31 cellular contexts compared by ENCODE assay signal in genomic region chr19:33662391-33662790, GRCh38. TPM values are rescaled to one million over a fixed set of nuclear protein-coding genes. Genes with fewer than 3 reads are reported as not detected.
DNase-seq lines count a peak whose midpoint lies in the region; ATAC-seq and TF ChIP-seq lines count a peak whose summit lies in the region.
"Had no signal": no experiment of that assay in that cellular context is flagged by ENCODE, and none has a peak within 500 bp of the region (broad histone marks: within the 10 kb centered on the region; RNA-seq: fewer than 3 reads in every experiment).

No MANE protein-coding gene starts in this region.

- no peaks in the 10 kb centered on the region; the same call in 1 of the 2 replicates for H4K20me1 ChIP-seq in GM23338 (replicated peaks; ENCODE audit: insufficient read depth)
- H4K20me1 ChIP-seq: BLaER1 treated with 17β-estradiol and CSF1 and Interleukin-3, amounts not matched to agents 10 nM and 100 nM had no signal

- no peak overlapping the region; the same call in 1 of the 2 replicates for H3K4me2 ChIP-seq in GM23338
- H3K4me2 ChIP-seq: BLaER1 treated with 17β-estradiol and CSF1 and Interleukin-3, amounts not matched to agents 10 nM and 100 nM had no signal

- peaks cover 9% of the 10 kb centered on the region; the same call in 1 of the 2 replicates for H3K79me2 ChIP-seq in GM23338 (replicated peaks; ENCODE audit: insufficient read depth)

- no peak overlapping the region for H3K27ac ChIP-seq in GM23338 (ENCODE audit: low read depth)
- no peak overlapping the region for H3K27ac ChIP-seq in spleen
- no peak overlapping the region for H3K27ac ChIP-seq in effector memory CD4-positive, alpha-beta T cell (ENCODE audit: insufficient read depth, low read length, poor library complexity, severe bottlenecking)
- no peak overlapping the region for H3K27ac ChIP-seq in lower lobe of right lung
- H3K27ac ChIP-seq: BLaER1 treated with 17β-estradiol and CSF1 and Interleukin-3, amounts not matched to agents 10 nM and 100 nM; RWPE1; SK-N-MC had no signal

- no peaks in the 10 kb centered on the region for H3F3A ChIP-seq in GM23338 (replicated peaks; ENCODE audit: low read depth)

- WGBS in spleen, 5 donors, result 64 to 82% (median 70%) methylated on average over 8 of the region's 8 CpGs

- in situ Hi-C loops in GM13976 (cut with MboI; ENCODE audit: low sequenced_read_pairs, unreplicated experiment), result no loop called here

- no peak overlapping the region for H2AFZ ChIP-seq in GM23338

- H3K9me2 ChIP-seq in GM23338 (ENCODE audit: insufficient read depth), result no peaks in the 10 kb centered on the region

- POLR2A ChIA-PET in WTC11 (lab: Charles Lee), result no interaction called here

- H3K4me3 ChIP-seq in GM23338 (no peak overlapping the region), spleen (no peak overlapping the region), lower lobe of right lung (no peak overlapping the region)
- H3K4me3 ChIP-seq in effector memory CD4-positive, alpha-beta T cell (ENCODE audit: insufficient read depth, low read depth, low read length, poor library complexity, severe bottlenecking), result no peak overlapping the region
- H3K4me3 ChIP-seq: BLaER1 treated with 17β-estradiol and CSF1 and Interleukin-3, amounts not matched to agents 10 nM and 100 nM; SK-N-MC had no signal

- intact Hi-C loops in spleen (cut with DNase I; ENCODE audit: low total_unique reads), result no loop called here
- intact Hi-C loops in lower lobe of right lung (cut with DNase I), result no loop called here

- CTCF ChIA-PET in WTC11 (lab: Charles Lee), result interaction anchor here (0.9 kb wide), 1 partner anchor 13 kb away, joined by 3 read pairs; no protein-coding TSS in a partner anchor

- no peaks in the 10 kb centered on the region; the same call in 2 of the 3 replicates for H3K36me3 Mint-ChIP-seq in GM23338 (ENCODE audit: low read depth)
- H3K36me3 Mint-ChIP-seq in WTC11, result no peaks in the 10 kb centered on the region

- H3K9me3 ChIP-seq in spleen (no peaks in the 10 kb centered on the region), lower lobe of right lung (no peaks in the 10 kb centered on the region)
- H3K9me3 ChIP-seq in effector memory CD4-positive, alpha-beta T cell (ENCODE audit: control insufficient read depth, low read length), result no peaks in the 10 kb centered on the region
- H3K9me3 ChIP-seq: BLaER1 treated with 17β-estradiol and CSF1 and Interleukin-3, amounts not matched to agents 10 nM and 100 nM had no signal

- H3K36me3 ChIP-seq in GM23338 (ENCODE audit: insufficient read depth) (no peaks in the 10 kb centered on the region), spleen (no peaks in the 10 kb centered on the region), lower lobe of right lung (no peaks in the 10 kb centered on the region)
- no peaks in the 10 kb centered on the region for H3K36me3 ChIP-seq in effector memory CD4-positive, alpha-beta T cell (ENCODE audit: control insufficient read depth, insufficient read depth, low read length)
- H3K36me3 ChIP-seq: BLaER1 treated with 17β-estradiol and CSF1 and Interleukin-3, amounts not matched to agents 10 nM and 100 nM had no signal

- H3K4me3 Mint-ChIP-seq in GM23338 (no peak overlapping the region), WTC11 (no peak overlapping the region)
- H3K4me3 Mint-ChIP-seq: CD4-positive, alpha-beta T cell had no signal

- H3K27me3 ChIP-seq in GM23338 (ENCODE audit: insufficient read depth), result no peaks in the 10 kb centered on the region
- H3K27me3 ChIP-seq in spleen (replicated peaks in 1 of 7), result peaks cover 0 to 17% (median 0%) of the 10 kb centered on the region in 7 donors
- no peaks in the 10 kb centered on the region for H3K27me3 ChIP-seq in effector memory CD4-positive, alpha-beta T cell (replicated peaks; ENCODE audit: control insufficient read depth, insufficient read depth, low read length, poor library complexity, severe bottlenecking)
- peaks cover 4% of the 10 kb centered on the region for H3K27me3 ChIP-seq in lower lobe of right lung (ENCODE audit: low read depth)
- H3K27me3 ChIP-seq: BLaER1 treated with 17β-estradiol and CSF1 and Interleukin-3, amounts not matched to agents 10 nM and 100 nM had no signal

- peaks cover 19% of the 10 kb centered on the region for H3K4me1 Mint-ChIP-seq in GM23338
- H3K4me1 Mint-ChIP-seq in WTC11, result peaks cover 21% of the 10 kb centered on the region

- H3K9me3 Mint-ChIP-seq in GM23338 (no peaks in the 10 kb centered on the region), WTC11 (no peaks in the 10 kb centered on the region)
- H3K9me3 Mint-ChIP-seq: CD4-positive, alpha-beta T cell had no signal

- peak; percentile 31; the same call in 1 of the 3 replicates for ATAC-seq in GM23338
- ATAC-seq in WTC11, result no peak
- no peak for ATAC-seq in lower lobe of right lung
- ATAC-seq: HCT116, Panc1 had no signal

- H3K4me1 ChIP-seq in GM23338 (ENCODE audit: insufficient read depth) (no peaks in the 10 kb centered on the region), spleen (no peaks in the 10 kb centered on the region), lower lobe of right lung (no peaks in the 10 kb centered on the region)
- no peaks in the 10 kb centered on the region for H3K4me1 ChIP-seq in effector memory CD4-positive, alpha-beta T cell (ENCODE audit: control insufficient read depth, insufficient read depth, low read length, poor library complexity, severe bottlenecking)
- H3K4me1 ChIP-seq: BLaER1 treated with 17β-estradiol and CSF1 and Interleukin-3, amounts not matched to agents 10 nM and 100 nM had no signal

- TF ChIP-seq POLR2A in spleen (IDR thresholded peaks at IDR 0.05), result no peak

- H3K27ac Mint-ChIP-seq in GM23338 (peak overlapping the region; percentile 58), WTC11 (peak overlapping the region; percentile 35)
- H3K27ac Mint-ChIP-seq: CD4-positive, alpha-beta T cell had no signal

- no peaks in the 10 kb centered on the region for H3K27me3 Mint-ChIP-seq in GM23338 (ENCODE audit: insufficient read depth, low read depth, poor library complexity)
- H3K27me3 Mint-ChIP-seq in WTC11 (ENCODE audit: low read depth), result no peaks in the 10 kb centered on the region

- DNase-seq in GM23338 (ENCODE audit: low spot score) (no peak), WTC11 (ENCODE audit: low spot score) (no peak), mesenteric fat pad (ENCODE audit: low spot score) (peak; percentile 47), spleen (peak; percentile 21), lower lobe of right lung (no peak), GM13976 (ENCODE audit: low spot score) (no peak)
- no peak for DNase-seq in effector memory CD4-positive, alpha-beta T cell
- DNase-seq: AML-193, DMS53, GOT3, Karpas-422, NCI-H1092 treated with DMSO at 0.1 percent for 48 hours, NCI-H1436, NCI-H187, NCI-H2081 treated with DMSO at 0.1 percent for 48 hours, NCI-H2171, NCI-H226, NCI-H510A, NCI-H69, SIG-M5 had no signal

- TF ChIP-seq CTCF in GM23338 (conservative IDR thresholded peaks at IDR 0.05; ENCODE audit: low read depth in 2 of 2) (no peak), WTC11 (IDR thresholded peaks at IDR 0.05) (no peak), spleen (IDR thresholded peaks at IDR 0.05 in 8 of 11, conservative IDR thresholded peaks at IDR 0.05 in 3 of 11) (no peak), lower lobe of right lung (IDR thresholded peaks at IDR 0.05) (no peak), GM13976 (IDR thresholded peaks at IDR 0.05; ENCODE audit: borderline replicate concordance, control extremely low read depth, extremely low read depth, insufficient read depth, missing control alignments) (no peak)

TF ChIP-seq in WTC11, 78 proteins besides CTCF, POLR2A, EP300 and RAD21 (continues in another document):
- TF ChIP-seq ZNF425 (CRISPR knock-in tag; conservative IDR thresholded peaks at IDR 0.05) (no peak), NFYB (CRISPR knock-in tag; conservative IDR thresholded peaks at IDR 0.05; ENCODE audit: low read depth) (no peak), ZBTB21 (CRISPR knock-in tag; IDR thresholded peaks at IDR 0.05; ENCODE audit: borderline replicate concordance) (no peak), ZNF423 (CRISPR knock-in tag; IDR thresholded peaks at IDR 0.05) (no peak), ZMAT4 (CRISPR knock-in tag; IDR thresholded peaks at IDR 0.05) (no peak), OVOL2 (CRISPR knock-in tag; IDR thresholded peaks at IDR 0.05; ENCODE audit: borderline replicate concordance) (no peak)

RNA-seq across cellular contexts. Expression of gene CHST8, which starts 40.6 kb away (rescaled TPM):
- total RNA-seq in GM23338 (2014; rRNA removed; shearing (Covaris generic)), result 23.8 and 38.2 TPM in 2 replicates
- polyA plus RNA-seq in GM23338 (2016; fragmentation: Nextera tagmentation; extraction: Ambion mirVana), result 9.3 and 10.7 TPM in 2 replicates
- total RNA-seq in WTC11 (2021), result 22.8 to 33.5 TPM (median 23.8 TPM) in 3 replicates
- total RNA-seq in mesenteric fat pad, result 1.4 TPM
- 1 to 10 TPM in 6 of 7 donors, under 1 TPM in 1; 0.68 to 4.0 (median 1.7) TPM for total RNA-seq in spleen
- 1 to 10 TPM in 2 of 3 donors, under 1 TPM in 1; 0.43 to 2.1 (median 1.2) TPM for polyA plus RNA-seq in spleen
- not detected for total RNA-seq in lower lobe of right lung
- total RNA-seq: CD4-positive, alpha-beta T cell; G401; HT-29; M059J; OCI-LY7 had no signal
- polyA plus RNA-seq: AG04450 had no signal

Comparison
In these comparisons a context has a peak if more than half of its experiments do, and no peak if none do; other contexts are left out.
1. DNase-seq: peak in mesenteric fat pad (single experiment) and spleen (single experiment); none in GM23338 (single experiment), WTC11 (single experiment), effector memory CD4-positive, alpha-beta T cell (0 of 3), lower lobe of right lung (single experiment) and GM13976 (single experiment).